In genomic region chr20:41427833-41428232, GRCh38 we compare ENCODE assay signal across 19 cellular contexts.
DNase-seq lines count a peak whose midpoint lies in the region; ATAC-seq and TF ChIP-seq lines count a peak whose summit lies in the region.
"Had no signal": no experiment of that assay in that cellular context is flagged by ENCODE, and none has a peak within 500 bp of the region (broad histone marks: within the 10 kb centered on the region; RNA-seq: fewer than 3 reads in every experiment).

No MANE protein-coding gene starts in this region.

- intact Hi-C loops in Caco-2 (cut with micrococcal nuclease; ENCODE audit: unreplicated experiment): loop anchor here (1.0 kb wide), 1 partner anchor 19 kb away; no protein-coding TSS in a partner anchor

- H3K4me1 Mint-ChIP-seq in activated T-cell treated with anti-CD3 and anti-CD28 coated beads, Interleukin-2, amount 50 U/mL, for 72 hours (ENCODE audit: low read depth): peaks cover 41% of the 10 kb centered on the region
- peaks cover 26% of the 10 kb centered on the region for H3K4me1 Mint-ChIP-seq in Caco-2 (ENCODE audit: low read depth, unreplicated experiment)
- H3K4me1 Mint-ChIP-seq in T-helper 17 cell: peaks cover 31% of the 10 kb centered on the region
- peaks cover 0 to 10% of the 10 kb centered on the region in 2 donors for H3K4me1 Mint-ChIP-seq in immature natural killer cell

- H3K27me3 ChIP-seq in Caco-2 (replicated peaks; ENCODE audit: control insufficient read depth, insufficient read depth, low read length) (no peaks in the 10 kb centered on the region), foreskin keratinocyte (no peaks in the 10 kb centered on the region)
- H3K27me3 ChIP-seq: transverse colon had no signal

- POLR2A ChIA-PET in Caco-2 (lab: Charles Lee): no interaction called here

- peaks cover 30% of the 10 kb centered on the region for H3K4me1 ChIP-seq in Caco-2
- H3K4me1 ChIP-seq in foreskin keratinocyte: peaks cover 12% of the 10 kb centered on the region

- peak in 1 of 2 donors; percentile 36 for ATAC-seq in activated T-cell treated with anti-CD3 and anti-CD28 coated beads, Interleukin-2, amount 50 U/mL, for 72 hours (replicated peaks in 1 of 2)
- ATAC-seq in T-helper 17 cell (no peak), foreskin keratinocyte (peak; percentile 4)

- peak overlapping the region; percentile 57 to 64 for H3K4me3 Mint-ChIP-seq in activated T-cell treated with anti-CD3 and anti-CD28 coated beads, Interleukin-2, amount 50 U/mL, for 72 hours
- peak overlapping the region; percentile 25 for H3K4me3 Mint-ChIP-seq in Caco-2 (ENCODE audit: unreplicated experiment)
- H3K4me3 Mint-ChIP-seq in T-helper 17 cell: no peak overlapping the region
- H3K4me3 Mint-ChIP-seq in immature natural killer cell: no peak overlapping the region
- H3K4me3 Mint-ChIP-seq: naive B cell had no signal

- H3K27ac Mint-ChIP-seq in activated T-cell treated with anti-CD3 and anti-CD28 coated beads, Interleukin-2, amount 50 U/mL, for 72 hours: peak overlapping the region; percentile 81
- H3K27ac Mint-ChIP-seq in Caco-2 (ENCODE audit: unreplicated experiment) (peak overlapping the region; percentile 36), T-helper 17 cell (peak overlapping the region; percentile 39), immature natural killer cell (peak overlapping the region in 1 of 6 donors; percentile 20)

- H3K27ac ChIP-seq in foreskin keratinocyte: no peak overlapping the region
- H3K27ac ChIP-seq: transverse colon had no signal

- peaks cover 7% of the 10 kb centered on the region for H3K36me3 ChIP-seq in Caco-2 (ENCODE audit: control insufficient read depth, insufficient read depth, low read length)

- no peaks in the 10 kb centered on the region for H3K27me3 Mint-ChIP-seq in activated T-cell treated with anti-CD3 and anti-CD28 coated beads, Interleukin-2, amount 50 U/mL, for 72 hours (ENCODE audit: low read depth)
- H3K27me3 Mint-ChIP-seq in Caco-2 (ENCODE audit: insufficient read depth, unreplicated experiment) (no peaks in the 10 kb centered on the region), T-helper 17 cell (no peaks in the 10 kb centered on the region), immature natural killer cell (ENCODE audit: low read depth in 3 of 3) (peaks cover 0 to 2% (median under 1%) of the 10 kb centered on the region in 3 donors)
- H3K27me3 Mint-ChIP-seq: naive B cell had no signal

- no TSS peak for BruUV-seq in Caco-2 (replicated peaks; lab: Mats Ljungman, UMichigan)

- peaks cover 11 to 12% of the 10 kb centered on the region in 2 donors for H3K36me3 Mint-ChIP-seq in activated T-cell treated with anti-CD3 and anti-CD28 coated beads, Interleukin-2, amount 50 U/mL, for 72 hours (ENCODE audit: insufficient read depth in 2 of 2)
- H3K36me3 Mint-ChIP-seq in Caco-2 (ENCODE audit: insufficient read depth, unreplicated experiment) (peaks cover 57% of the 10 kb centered on the region), T-helper 17 cell (ENCODE audit: low read depth) (peaks cover 16% of the 10 kb centered on the region), immature natural killer cell (peaks cover 41 to 57% (median 42%) of the 10 kb centered on the region in 3 donors)

- CTCF ChIA-PET in Caco-2 (lab: Charles Lee): interaction anchor here (1.2 kb wide), 1 partner anchor 87 kb away, joined by 19 read pairs; the partner anchor contains the start of gene LPIN3

- DNase-seq in activated T-cell treated with anti-CD3 and anti-CD28 coated beads, Interleukin-2, amount 50 U/mL, for 72 hours: no peak
- no peak for DNase-seq in activated T-cell treated with anti-CD3 and anti-CD28 coated beads, Interleukin-2, amount 50 U/mL, for 48 hours
- DNase-seq in Caco-2 (no peak), T-helper 17 cell (no peak), foreskin keratinocyte (no peak), NCI-H1105 treated with DMSO at 0.1 percent for 48 hours (lab: John Stamatoyannopoulos, UW) (no peak), Kasumi-1 (lab: John Stamatoyannopoulos, UW) (no peak), immature natural killer cell (no peak)
- DNase-seq: activated effector memory CD4-positive, alpha-beta T cell treated with Interleukin-2 at 50 U/mL for 16 hours; C1 segment of cervical spinal cord; DMS 273 treated with DMSO at 0.1 percent for 48 hours; effector CD8-positive, alpha-beta T cell; mesendoderm; naive B cell; NCI-H1436 treated with DMSO at 0.1 percent for 48 hours; NCI-H774; SHP77 treated with DMSO at 0.1 percent for 48 hours; stimulated activated naive CD4-positive, alpha-beta T cell treated with Interleukin-2 at 50 U/mL for 16 hours; transverse colon had no signal

- H3K9me3 Mint-ChIP-seq in activated T-cell treated with anti-CD3 and anti-CD28 coated beads, Interleukin-2, amount 50 U/mL, for 72 hours: peaks cover 0 to under 1% of the 10 kb centered on the region in 2 donors
- H3K9me3 Mint-ChIP-seq in Caco-2 (ENCODE audit: unreplicated experiment) (no peaks in the 10 kb centered on the region), immature natural killer cell (no peaks in the 10 kb centered on the region)
- H3K9me3 Mint-ChIP-seq: naive B cell had no signal

- no peak overlapping the region for H3K4me3 ChIP-seq in Caco-2 (ENCODE audit: low read depth, low read length)
- H3K4me3 ChIP-seq: transverse colon had no signal

- H3K9me3 ChIP-seq in Caco-2: no peaks in the 10 kb centered on the region
- no peaks in the 10 kb centered on the region for H3K9me3 ChIP-seq in T-helper 17 cell (ENCODE audit: control insufficient read depth, low read length, poor library complexity, severe bottlenecking)
- H3K9me3 ChIP-seq: transverse colon had no signal

- TF ChIP-seq CTCF in Caco-2 (IDR thresholded peaks at IDR 0.05; ENCODE audit: insufficient read depth in 1 of 2, low read depth in 1 of 2, low read length in 1 of 2, severe bottlenecking in 1 of 2, unreplicated experiment in 1 of 2) (no peak), foreskin keratinocyte (conservative IDR thresholded peaks at IDR 0.05) (no peak)

Comparison
In these comparisons a context has a peak if more than half of its experiments do, and no peak if none do; other contexts are left out.
1. H3K4me3 Mint-ChIP-seq: peak in activated T-cell treated with anti-CD3 and anti-CD28 coated beads, Interleukin-2, amount 50 U/mL, for 72 hours (2 of 2) and Caco-2 (single experiment); none in T-helper 17 cell (single experiment) and immature natural killer cell (0 of 5).